In genomic region chr5:56026863-56027300, GRCh38 we compare ENCODE assay signal across 8 cellular contexts. TPM values are rescaled to one million over a fixed set of nuclear protein-coding genes. Genes with fewer than 3 reads are reported as not detected.
DNase-seq lines count a peak whose midpoint lies in the region; ATAC-seq and TF ChIP-seq lines count a peak whose summit lies in the region.

No MANE protein-coding gene starts in this region.

- no peak overlapping the region for H3K27ac Mint-ChIP-seq in GM23338

- peak overlapping the region; percentile 18; the same call in 1 of the 2 replicates for H2AFZ ChIP-seq in GM23338

- H3K27me3 ChIP-seq in GM23338 (ENCODE audit: insufficient read depth) (no peaks in the 10 kb centered on the region), Peyer's patch (no peaks in the 10 kb centered on the region)

- H3K4me1 Mint-ChIP-seq in GM23338 = no peaks in the 10 kb centered on the region

- no peaks in the 10 kb centered on the region for H3K9me3 ChIP-seq in Peyer's patch

- no peak overlapping the region for H3K27ac ChIP-seq in GM23338 (ENCODE audit: low read depth)
- no peak overlapping the region for H3K27ac ChIP-seq in Peyer's patch

- H3K9me3 Mint-ChIP-seq in GM23338 = no peaks in the 10 kb centered on the region

- no peaks in the 10 kb centered on the region for H3K9me2 ChIP-seq in GM23338 (ENCODE audit: insufficient read depth)

- no peaks in the 10 kb centered on the region for H3K4me1 ChIP-seq in GM23338 (ENCODE audit: insufficient read depth)
- no peaks in the 10 kb centered on the region for H3K4me1 ChIP-seq in Peyer's patch

- H3K4me3 ChIP-seq in GM23338 (no peak overlapping the region), NB4 (ENCODE audit: low read depth, low read length) (no peak overlapping the region), Peyer's patch (no peak overlapping the region)

- H3K36me3 ChIP-seq in GM23338 (ENCODE audit: insufficient read depth) (no peaks in the 10 kb centered on the region), Peyer's patch (no peaks in the 10 kb centered on the region)

- H3K4me2 ChIP-seq in GM23338 = no peak overlapping the region

- no peak for DNase-seq in GM23338 (ENCODE audit: low spot score)
- DNase-seq in NB4 (ENCODE audit: low read depth) = peak; percentile 67
- DNase-seq in hepatic stellate cell (ENCODE audit: low spot score) = peak; percentile 90
- DNase-seq in Peyer's patch = no peak
- DNase-seq in COR-L47 (lab: John Stamatoyannopoulos, UW) = no peak
- DNase-seq in anterior cingulate cortex (lab: John Stamatoyannopoulos, UW) = no peak
- DNase-seq in NCI-H2029 treated with DMSO at 0.1 percent for 48 hours (lab: John Stamatoyannopoulos, UW) = no peak

- H3K79me2 ChIP-seq in GM23338 (replicated peaks; ENCODE audit: insufficient read depth) = no peaks in the 10 kb centered on the region

- H3K27me3 Mint-ChIP-seq in GM23338 (ENCODE audit: insufficient read depth, low read depth, poor library complexity) = no peaks in the 10 kb centered on the region

- H3K4me3 Mint-ChIP-seq in GM23338 = no peak overlapping the region

- H4K20me1 ChIP-seq in GM23338 (replicated peaks; ENCODE audit: insufficient read depth) = no peaks in the 10 kb centered on the region

- TF ChIP-seq POLR2A in NB4 (IDR thresholded peaks at IDR 0.05; ENCODE audit: extremely low read depth, insufficient read length) (no peak), Peyer's patch (IDR thresholded peaks at IDR 0.05) (no peak)

- no peaks in the 10 kb centered on the region for H3K36me3 Mint-ChIP-seq in GM23338 (ENCODE audit: low read depth)

- no peak for TF ChIP-seq CTCF in GM23338 (conservative IDR thresholded peaks at IDR 0.05; ENCODE audit: low read depth in 2 of 2)
- no peak for TF ChIP-seq CTCF in NB4 (IDR thresholded peaks at IDR 0.05; ENCODE audit: low read depth, low read length)
- no peak for TF ChIP-seq CTCF in Peyer's patch (IDR thresholded peaks at IDR 0.05)

- ATAC-seq in GM18502 (IDR thresholded peaks at IDR 0.05; ENCODE audit: poor library complexity, unreplicated experiment) = peak; percentile 80
- no peak for ATAC-seq in GM23338

- no peaks in the 10 kb centered on the region for H3F3A ChIP-seq in GM23338 (replicated peaks; ENCODE audit: low read depth)

TF ChIP-seq in GM23338, 12 proteins besides CTCF, POLR2A, EP300 and RAD21:
- no peak for TF ChIP-seq ETS1 (IDR thresholded peaks at IDR 0.05)
TF ChIP-seq in GM23338: peak in this region for 0.

RNA-seq across cellular contexts. Expression of gene IL6ST, which starts 32.1 kb away (rescaled TPM):
- total RNA-seq in GM23338 (2014; rRNA removed; shearing (Covaris generic)) = 9.8 and 11.3 TPM in 2 replicates
- 5.0 and 6.7 TPM in 2 replicates for polyA plus RNA-seq in GM23338 (2016; fragmentation: Nextera tagmentation; extraction: Ambion mirVana)
- 100 to 1,000 TPM in 2 of 4 donors, 10 to 100 TPM in 2; 88.8 to 179 (median 116) TPM for total RNA-seq in Peyer's patch

Comparison
In these comparisons a context has a peak if more than half of its experiments do, and no peak if none do; other contexts are left out.
1. DNase-seq: peak in NB4 (single experiment) and hepatic stellate cell (single experiment); none in GM23338 (single experiment), Peyer's patch (0 of 3), COR-L47 (single experiment), anterior cingulate cortex (0 of 58) and NCI-H2029 treated with DMSO at 0.1 percent for 48 hours (single experiment).